In the genomic region with DNA sequence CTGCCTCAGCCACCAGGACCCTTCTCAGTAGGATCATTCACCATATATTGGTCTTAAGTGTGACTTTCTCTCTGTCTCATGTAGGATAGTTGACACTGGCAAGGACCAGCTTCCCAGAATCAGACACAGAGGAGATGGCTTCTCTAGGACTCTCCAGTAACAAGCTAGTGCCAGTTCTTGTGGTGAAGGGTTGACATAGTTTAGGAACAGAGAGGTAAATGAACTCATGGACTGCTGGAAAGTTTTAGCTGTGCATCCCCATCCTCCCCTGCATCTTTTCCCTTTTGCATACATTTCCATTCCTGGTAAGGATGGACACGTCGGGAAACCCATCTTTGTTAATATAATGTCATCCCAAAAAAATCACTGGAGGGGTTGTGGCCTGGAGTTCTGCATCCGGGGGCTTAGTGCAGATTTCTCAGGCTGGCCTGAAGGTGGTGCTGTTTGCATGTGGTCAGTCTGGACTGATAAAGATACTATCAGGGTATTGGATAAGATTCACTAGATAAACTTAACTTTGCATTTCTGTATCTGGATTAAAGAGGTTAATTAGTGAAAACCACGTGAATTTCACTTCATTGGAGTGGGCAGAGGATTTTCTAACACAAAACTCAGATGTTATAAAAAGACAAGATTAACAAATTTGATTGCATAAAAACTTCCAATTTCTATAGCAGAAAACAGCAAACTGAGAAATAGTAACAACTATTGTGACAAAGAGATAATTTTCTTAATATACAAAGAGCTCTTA, we compare ENCODE assay signal across 8 cellular contexts.
DNase-seq lines count a peak whose midpoint lies in the region; ATAC-seq and TF ChIP-seq lines count a peak whose summit lies in the region.

No MANE protein-coding gene starts in this region.

- H3K9me2 ChIP-seq in HCT116 (ENCODE audit: insufficient read depth) = no peaks in the 10 kb centered on the region
- H3K9me2 ChIP-seq in hepatocyte (replicated peaks; ENCODE audit: insufficient read depth) = no peaks in the 10 kb centered on the region

- H3K4me2 ChIP-seq in HCT116 (ENCODE audit: low read length) (no peak overlapping the region), hepatocyte (no peak overlapping the region), smooth muscle cell (no peak overlapping the region)

- H3K36me3 Mint-ChIP-seq in CD4-positive, alpha-beta memory T cell = no peaks in the 10 kb centered on the region

- TF ChIP-seq CTCF in HCT116 (IDR thresholded peaks at IDR 0.05 in 2 of 3, conservative IDR thresholded peaks at IDR 0.05 in 1 of 3; ENCODE audit: borderline replicate concordance in 1 of 3, insufficient read depth in 1 of 3, low read depth in 2 of 3, low read length in 2 of 3) = peak; percentile 81 to 93 (median 87)
- TF ChIP-seq CTCF in hepatocyte (IDR thresholded peaks at IDR 0.05; ENCODE audit: poor library complexity) = peak; percentile 86
- TF ChIP-seq CTCF in smooth muscle cell (IDR thresholded peaks at IDR 0.05; ENCODE audit: borderline replicate concordance, insufficient read depth, poor library complexity, severe bottlenecking) = peak; percentile 77

- H3K27ac ChIP-seq in CD4-positive, alpha-beta memory T cell (ENCODE audit: low read depth, low read length) = no peak overlapping the region
- H3K27ac ChIP-seq in HCT116 (ENCODE audit: low read depth, low read length) (no peak overlapping the region), SJSA1 (no peak overlapping the region), hepatocyte (no peak overlapping the region), smooth muscle cell (ENCODE audit: low read depth) (no peak overlapping the region)

- peak; percentile 90 for TF ChIP-seq RAD21 in HCT116 (IDR thresholded peaks at IDR 0.05; ENCODE audit: low read depth)

- H3K27me3 ChIP-seq in CD4-positive, alpha-beta memory T cell (ENCODE audit: insufficient read depth, low read length) = no peaks in the 10 kb centered on the region
- H3K27me3 ChIP-seq in HCT116 (ENCODE audit: insufficient read depth, low read length) (no peaks in the 10 kb centered on the region), SJSA1 (replicated peaks) (0 out of 2 replicates have a peak, but pooled peaks cover 5% of the 10 kb centered on the region), hepatocyte (no peaks in the 10 kb centered on the region), smooth muscle cell (ENCODE audit: low read depth) (no peaks in the 10 kb centered on the region)

- CTCF ChIA-PET in CD4-positive, alpha-beta memory T cell (lab: Charles Lee; ENCODE audit: partially characterized antibody) = interaction anchor here (0.7 to 6.1 kb wide), 23 partner anchors 7 to 276 kb away, joined by 3 to 236 read pairs (median 4); a partner anchor contains a TSS
- CTCF ChIA-PET in HCT116 (lab: Charles Lee) = interaction anchor here (0.7 to 2.5 kb wide), 5 partner anchors 8 to 147 kb away, joined by 3 to 19 read pairs (median 3); no protein-coding TSS in a partner anchor

- no peak overlapping the region for H3K9ac ChIP-seq in HCT116 (ENCODE audit: low read length)
- no peak overlapping the region for H3K9ac ChIP-seq in smooth muscle cell (ENCODE audit: low read depth)

- H3K4me1 ChIP-seq in CD4-positive, alpha-beta memory T cell (ENCODE audit: insufficient read depth, low read length) = no peaks in the 10 kb centered on the region
- H3K4me1 ChIP-seq in HCT116 (ENCODE audit: control insufficient read depth in 1 of 2, insufficient read depth in 2 of 2, low read length in 2 of 2) (no peaks in the 10 kb centered on the region), SJSA1 (replicated peaks) (no peaks in the 10 kb centered on the region), hepatocyte (ENCODE audit: insufficient read depth) (no peaks in the 10 kb centered on the region), smooth muscle cell (ENCODE audit: low read depth) (no peaks in the 10 kb centered on the region)

- H4K20me1 ChIP-seq in HCT116 (ENCODE audit: insufficient read depth) (no peaks in the 10 kb centered on the region), hepatocyte (ENCODE audit: insufficient read depth, poor library complexity, severe bottlenecking) (no peaks in the 10 kb centered on the region), smooth muscle cell (ENCODE audit: low read depth) (no peaks in the 10 kb centered on the region)

- H3K4me3 Mint-ChIP-seq in CD4-positive, alpha-beta memory T cell = no peak overlapping the region

- peak in 4 of 5 donors; percentile 39 to 40 (median 39) for DNase-seq in CD4-positive, alpha-beta memory T cell
- DNase-seq in HCT116 (ENCODE audit: low read depth, low spot score) (peak; percentile 38), SJSA1 (ENCODE audit: low read depth in 1 of 2, low spot score in 2 of 2) (peak; percentile 33 to 54), anterior cingulate cortex (lab: John Stamatoyannopoulos, UW) (peak in 32 of 58 donors; percentile 5 to 65 (median 28)), hepatocyte (ENCODE audit: low spot score) (peak; percentile 61), smooth muscle cell (lab: John Stamatoyannopoulos, UW; ENCODE audit: unreplicated experiment) (no peak)

- intact Hi-C loops in CD4-positive, alpha-beta memory T cell (cut with micrococcal nuclease) = loop anchor here (1.0 to 10.0 kb wide), 2 partner anchors 34 to 458 kb away; no protein-coding TSS in a partner anchor
- intact Hi-C loops in HCT116 (cut with micrococcal nuclease) = loop anchor here (1.0 kb wide), 2 partner anchors 142 to 229 kb away; no protein-coding TSS in a partner anchor

- H2AFZ ChIP-seq in HCT116 (ENCODE audit: low read depth, low read length, poor library complexity, severe bottlenecking) = peak overlapping the region; percentile 80
- no peak overlapping the region for H2AFZ ChIP-seq in hepatocyte
- no peak overlapping the region for H2AFZ ChIP-seq in smooth muscle cell (ENCODE audit: low read depth)

- H3K27me3 Mint-ChIP-seq in CD4-positive, alpha-beta memory T cell = no peaks in the 10 kb centered on the region

- TF ChIP-seq POLR2A in HCT116 (IDR thresholded peaks at IDR 0.05; ENCODE audit: borderline replicate concordance, extremely low read depth, insufficient read depth, insufficient read length) = no peak

- BruUV-seq in HCT116 (replicated peaks; lab: Mats Ljungman, UMichigan) = no TSS peak

- RAD21 ChIA-PET in HCT116 (lab: Charles Lee; ENCODE audit: low non-redundant PET in 1 of 2, low total read pairs in 2 of 2, uncharacterized antibody in 2 of 2, unreplicated experiment in 2 of 2) = no interaction called here

- H3F3A ChIP-seq in smooth muscle cell (ENCODE audit: low read depth) = no peaks in the 10 kb centered on the region

- H3K79me2 ChIP-seq in HCT116 (ENCODE audit: insufficient read depth, low read length) (no peaks in the 10 kb centered on the region), hepatocyte (no peaks in the 10 kb centered on the region), smooth muscle cell (ENCODE audit: low read depth) (no peaks in the 10 kb centered on the region)

- peaks cover 0 to 11% (median under 1%) of the 10 kb centered on the region in 8 donors for H3K9me3 Mint-ChIP-seq in CD4-positive, alpha-beta memory T cell

- no peaks in the 10 kb centered on the region for H3K36me3 ChIP-seq in CD4-positive, alpha-beta memory T cell (ENCODE audit: insufficient read depth, low read length)
- H3K36me3 ChIP-seq in HCT116 (ENCODE audit: control insufficient read depth in 1 of 2, insufficient read depth in 2 of 2, low read length in 2 of 2) (no peaks in the 10 kb centered on the region), SJSA1 (no peaks in the 10 kb centered on the region), hepatocyte (replicated peaks; ENCODE audit: insufficient read depth, low read depth) (no peaks in the 10 kb centered on the region), smooth muscle cell (ENCODE audit: low read depth) (no peaks in the 10 kb centered on the region)

- H3K4me1 Mint-ChIP-seq in CD4-positive, alpha-beta memory T cell = peaks cover 0 to 4% (median 0%) of the 10 kb centered on the region in 4 donors

- POLR2A ChIA-PET in CD4-positive, alpha-beta memory T cell (lab: Charles Lee; ENCODE audit: partially characterized antibody) = interaction anchor here (2.0 kb wide), 1 partner anchor 141 kb away, joined by 9 read pairs; no protein-coding TSS in a partner anchor
- POLR2A ChIA-PET in HCT116 (lab: Charles Lee) = no interaction called here

- H3K9me3 ChIP-seq in CD4-positive, alpha-beta memory T cell (ENCODE audit: control insufficient read depth in 1 of 2, low read length in 2 of 2) = no peaks in the 10 kb centered on the region
- H3K9me3 ChIP-seq in HCT116 (ENCODE audit: control insufficient read depth in 1 of 2, insufficient read depth in 1 of 2, low read depth in 1 of 2, low read length in 2 of 2) (no peaks in the 10 kb centered on the region), SJSA1 (replicated peaks) (no peaks in the 10 kb centered on the region), hepatocyte (ENCODE audit: low read depth) (no peaks in the 10 kb centered on the region), smooth muscle cell (replicated peaks; ENCODE audit: low read depth) (no peaks in the 10 kb centered on the region)

- WGBS in hepatocyte (ENCODE audit: low lambda C conversion rate, missing lambda C conversion rate) = 6% methylated on average over 4 of the region's 4 CpGs
- 6% methylated on average over 4 of the region's 4 CpGs for WGBS in smooth muscle cell (ENCODE audit: low lambda C conversion rate)

- H3K4me3 ChIP-seq in CD4-positive, alpha-beta memory T cell (ENCODE audit: low read length in 2 of 2) = no peak overlapping the region
- H3K4me3 ChIP-seq in HCT116 (replicated peaks in 1 of 2; ENCODE audit: low read depth in 1 of 2, low read length in 2 of 2) (no peak overlapping the region), SJSA1 (no peak overlapping the region), hepatocyte (no peak overlapping the region), smooth muscle cell (no peak overlapping the region)

- ATAC-seq in HCT116 = peak; percentile 96
- ATAC-seq in GM21390 (IDR thresholded peaks at IDR 0.05; ENCODE audit: unreplicated experiment) = no peak
- ATAC-seq in HG03139 (IDR thresholded peaks at IDR 0.05; ENCODE audit: unreplicated experiment) = no peak

- no peak overlapping the region for H3K27ac Mint-ChIP-seq in CD4-positive, alpha-beta memory T cell

TF ChIP-seq in HCT116, 20 proteins besides CTCF, POLR2A, EP300 and RAD21 (continues in another document):
- TF ChIP-seq ZNF274 (IDR thresholded peaks at IDR 0.05; ENCODE audit: low read depth, low read length) (no peak), YY1 (IDR thresholded peaks at IDR 0.05; ENCODE audit: extremely low read depth, insufficient replicate concordance, low read depth, low read length) (no peak), CEBPB (IDR thresholded peaks at IDR 0.05; ENCODE audit: low read depth) (no peak), JUND (IDR thresholded peaks at IDR 0.05) (no peak), POLR2AphosphoS5 (IDR thresholded peaks at IDR 0.05; ENCODE audit: low read depth, low read length) (no peak), EZH2 (IDR thresholded peaks at IDR 0.05) (no peak), EZH2phosphoT487 (IDR thresholded peaks at IDR 0.05; ENCODE audit: borderline replicate concordance) (no peak), ZFX (IDR thresholded peaks at IDR 0.05) (no peak), SIN3A (IDR thresholded peaks at IDR 0.05; ENCODE audit: low read depth) (no peak)
- TF ChIP-seq, protein P1, sequence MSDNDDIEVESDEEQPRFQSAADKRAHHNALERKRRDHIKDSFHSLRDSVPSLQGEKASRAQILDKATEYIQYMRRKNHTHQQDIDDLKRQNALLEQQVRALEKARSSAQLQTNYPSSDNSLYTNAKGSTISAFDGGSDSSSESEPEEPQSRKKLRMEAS (IDR thresholded peaks at IDR 0.05) = no peak
